In the genomic region with DNA sequence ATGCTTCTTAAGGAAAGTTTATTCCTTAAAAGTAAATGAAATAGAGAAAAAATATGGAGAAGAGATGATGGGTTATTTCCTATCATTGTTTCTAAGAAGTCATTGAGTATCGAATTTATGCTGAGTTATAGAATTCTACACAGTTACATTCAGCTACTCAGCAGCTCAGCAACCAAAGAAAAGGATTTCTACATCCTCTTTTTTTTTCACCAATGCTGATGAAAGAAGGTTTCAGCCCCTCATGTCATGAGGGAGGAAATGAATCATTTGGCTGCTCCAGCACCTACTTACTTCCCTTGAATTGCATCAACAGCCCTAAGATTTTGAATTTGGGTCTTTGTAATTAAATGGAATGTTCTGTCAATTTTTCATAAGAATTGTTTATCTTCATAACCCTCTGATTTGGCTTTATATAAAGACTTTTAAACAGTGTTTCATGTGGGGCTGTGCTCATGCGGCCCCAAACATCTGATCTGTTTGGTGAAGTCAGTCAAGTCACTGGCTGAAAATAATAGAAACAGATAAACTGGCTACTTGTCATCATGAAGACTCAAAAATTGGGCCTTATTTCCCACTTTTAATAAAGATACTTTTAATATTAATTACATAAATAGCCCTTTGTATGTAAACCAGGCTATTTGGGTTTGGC, we compare ENCODE assay signal across 8 cellular contexts. TPM values are rescaled to one million over a fixed set of nuclear protein-coding genes. Genes with fewer than 3 reads are reported as not detected.
A peak's percentile ranks its signal among the peaks of the same experiment; 100 is the strongest.
DNase-seq lines count a peak whose midpoint lies in the region; ATAC-seq lines count a peak whose summit lies in the region.

No MANE protein-coding gene starts in this region.

- DNase-seq in RKO (ENCODE audit: low spot score) (peak; percentile 86), cardiac septum (ENCODE audit: low spot score) (peak; percentile 51), NCI-H2107 treated with DMSO at 0.1 percent for 48 hours (lab: John Stamatoyannopoulos, UW; ENCODE audit: unreplicated experiment) (no peak), NCI-H345 (lab: John Stamatoyannopoulos, UW) (no peak), NCI-H524 treated with DMSO at 0.1 percent for 48 hours (lab: John Stamatoyannopoulos, UW) (no peak)
- DNase-seq in activated CD8-positive, alpha-beta memory T cell treated with anti-CD3 and anti-CD28 coated beads, Interleukin-2, amount 50 U/mL, for 48 hours = no peak

- ATAC-seq in GM18861 (IDR thresholded peaks at IDR 0.05; ENCODE audit: unreplicated experiment) (peak; percentile 81), HG02798 (IDR thresholded peaks at IDR 0.05; ENCODE audit: poor library complexity, unreplicated experiment) (peak; percentile 61)

- intact Hi-C loops in cardiac septum (cut with DNase I) = no loop called here

RNA-seq across cellular contexts. Expression of a gene that starts 18.5 kb away (rescaled TPM):
- 28.8 TPM for total RNA-seq in cardiac septum

Comparison
In these comparisons a context has a peak if more than half of its experiments do, and no peak if none do; other contexts are left out.
1. DNase-seq: peak in RKO (single experiment) and cardiac septum (single experiment); none in NCI-H2107 treated with DMSO at 0.1 percent for 48 hours (single experiment), NCI-H345 (single experiment), activated CD8-positive, alpha-beta memory T cell treated with anti-CD3 and anti-CD28 coated beads, Interleukin-2, amount 50 U/mL, for 48 hours (single experiment) and NCI-H524 treated with DMSO at 0.1 percent for 48 hours (single experiment).